ENCODE assay signal across 8 cellular contexts in the genomic region with DNA sequence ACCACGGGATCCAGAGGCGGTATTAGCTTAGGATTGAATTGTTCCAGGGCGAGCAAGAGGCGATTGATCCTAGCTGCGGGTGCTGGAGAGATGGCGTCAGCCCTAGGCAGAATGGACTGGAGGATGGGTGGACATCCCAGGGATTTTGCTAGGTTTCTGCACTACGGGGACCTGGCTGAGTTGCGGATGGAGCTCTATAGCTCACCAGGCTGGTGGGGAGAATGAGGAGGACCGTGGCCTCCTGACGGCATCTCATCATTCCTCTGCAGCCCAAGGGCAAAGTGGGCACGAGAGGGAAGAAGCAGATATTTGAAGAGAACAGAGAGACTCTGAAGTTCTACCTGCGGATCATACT. TPM values are rescaled to one million over a fixed set of nuclear protein-coding genes. Genes with fewer than 3 reads are reported as not detected.
A peak's percentile ranks its signal among the peaks of the same experiment; 100 is the strongest.
DNase-seq lines count a peak whose midpoint lies in the region; ATAC-seq and TF ChIP-seq lines count a peak whose summit lies in the region.

No MANE protein-coding gene starts in this region.

- H3K27ac ChIP-seq in HCT116 (ENCODE audit: low read depth, low read length) (peak overlapping the region; percentile 48), iPS DF 6.9 (ENCODE audit: low read length) (no peak overlapping the region), spleen (peak overlapping the region; percentile 61 to 93 (median 86))

- no peak for TF ChIP-seq RAD21 in HCT116 (IDR thresholded peaks at IDR 0.05; ENCODE audit: low read depth)

- DNase-seq in HCT116 (ENCODE audit: low read depth, low spot score): no peak
- no peak for DNase-seq in activated T-helper 1 cell treated with anti-CD3 and anti-CD28 coated beads, Interleukin-12 subunit alpha, Interleukin-12 subunit beta, Interleukin-2, Interleukin-4 antibody, amounts not matched to agents 30 ng/mL and 10 ng/mL and 1 ng/mL, durations not matched to agents 14 hours and 24 hours and 36 hours (ENCODE audit: low spot score)
- no peak for DNase-seq in iPS DF 6.9 (ENCODE audit: low read depth, low spot score)
- no peak for DNase-seq in spleen
- DNase-seq in SKM-1 (lab: John Stamatoyannopoulos, UW; ENCODE audit: unreplicated experiment): no peak
- DNase-seq in NCI-H1436 treated with DMSO at 0.1 percent for 48 hours (lab: John Stamatoyannopoulos, UW): no peak
- DNase-seq in inferior parietal cortex (ENCODE audit: extremely low spot score): no peak

- H3K27ac Mint-ChIP-seq in activated T-helper 1 cell treated with anti-CD3 and anti-CD28 coated beads, Interleukin-12 subunit alpha, Interleukin-12 subunit beta, Interleukin-2, Interleukin-4 antibody, amounts not matched to agents 30 ng/mL and 10 ng/mL and 1 ng/mL, durations not matched to agents 14 hours and 24 hours and 36 hours: peak overlapping the region; percentile 94

- H3K4me1 ChIP-seq in HCT116 (ENCODE audit: control insufficient read depth in 1 of 2, insufficient read depth in 2 of 2, low read length in 2 of 2) (peaks cover 6 to 18% of the 10 kb centered on the region in 2 experiments; a peak in 3 of 4 replicates), iPS DF 6.9 (ENCODE audit: control insufficient read depth, insufficient read depth, low read length) (no peaks in the 10 kb centered on the region; the same call in 1 of the 2 replicates), spleen (peaks cover 12 to 57% (median 32%) of the 10 kb centered on the region in 6 donors)

- no CpG with 5 or more reads among the region's 12 CpGs for WGBS in iPS DF 6.9 (ENCODE audit: insufficient coverage, insufficient read length)
- 14 to 18% (median 16%) methylated on average over 9 to 12 of the region's 12 CpGs for WGBS in spleen, 5 donors

- no peak for ATAC-seq in HCT116
- no peak for ATAC-seq in GM19351 (IDR thresholded peaks at IDR 0.05; ENCODE audit: unreplicated experiment)

- H3K36me3 ChIP-seq in HCT116 (ENCODE audit: control insufficient read depth in 1 of 2, insufficient read depth in 2 of 2, low read length in 2 of 2): peaks cover 18 to 36% of the 10 kb centered on the region in 2 experiments; a peak in 3 of 4 replicates
- H3K36me3 ChIP-seq in iPS DF 6.9 (ENCODE audit: control insufficient read depth, insufficient read depth, low read length): peaks cover 32% of the 10 kb centered on the region
- H3K36me3 ChIP-seq in spleen: peaks cover 5 to 53% (median 42%) of the 10 kb centered on the region in 6 donors

- peaks cover 18% of the 10 kb centered on the region for H3K79me2 ChIP-seq in HCT116 (ENCODE audit: insufficient read depth, low read length)

- TF ChIP-seq CTCF in HCT116 (IDR thresholded peaks at IDR 0.05 in 2 of 3, conservative IDR thresholded peaks at IDR 0.05 in 1 of 3; ENCODE audit: borderline replicate concordance in 1 of 3, insufficient read depth in 1 of 3, low read depth in 2 of 3, low read length in 2 of 3) (no peak), spleen (IDR thresholded peaks at IDR 0.05 in 8 of 11, conservative IDR thresholded peaks at IDR 0.05 in 3 of 11) (no peak)

- no peak for TF ChIP-seq POLR2A in HCT116 (IDR thresholded peaks at IDR 0.05; ENCODE audit: borderline replicate concordance, extremely low read depth, insufficient read depth, insufficient read length)
- TF ChIP-seq POLR2A in spleen (IDR thresholded peaks at IDR 0.05): no peak

- POLR2A ChIA-PET in HCT116 (lab: Charles Lee): interaction anchor here (0.8 to 1.6 kb wide), 8 partner anchors 9 to 57 kb away, joined by 3 to 13 read pairs (median 4); partner anchors contain the start of genes FHOD1 and NOL3

- peak overlapping the region; percentile 80 for H3K9ac ChIP-seq in HCT116 (ENCODE audit: low read length)

- CTCF ChIA-PET in HCT116 (lab: Charles Lee): interaction anchor here (1.0 to 2.5 kb wide), 5 partner anchors 9 to 254 kb away, joined by 3 to 10 read pairs (median 9); partner anchors contain the start of gene ATP6V0D1

- no TSS peak for BruUV-seq in HCT116 (replicated peaks; lab: Mats Ljungman, UMichigan)

- RAD21 ChIA-PET in HCT116 (lab: Charles Lee; ENCODE audit: low non-redundant PET in 1 of 2, low total read pairs in 2 of 2, uncharacterized antibody in 2 of 2, unreplicated experiment in 2 of 2): no interaction called here

- H3K4me3 Mint-ChIP-seq in activated T-helper 1 cell treated with anti-CD3 and anti-CD28 coated beads, Interleukin-12 subunit alpha, Interleukin-12 subunit beta, Interleukin-2, Interleukin-4 antibody, amounts not matched to agents 30 ng/mL and 10 ng/mL and 1 ng/mL, durations not matched to agents 14 hours and 24 hours and 36 hours: peak overlapping the region; percentile 98

- H3K36me3 Mint-ChIP-seq in activated T-helper 1 cell treated with anti-CD3 and anti-CD28 coated beads, Interleukin-12 subunit alpha, Interleukin-12 subunit beta, Interleukin-2, Interleukin-4 antibody, amounts not matched to agents 30 ng/mL and 10 ng/mL and 1 ng/mL, durations not matched to agents 14 hours and 24 hours and 36 hours (ENCODE audit: low read depth): peaks cover 27% of the 10 kb centered on the region

- no peaks in the 10 kb centered on the region for H3K9me3 ChIP-seq in HCT116 (ENCODE audit: control insufficient read depth in 1 of 2, insufficient read depth in 1 of 2, low read depth in 1 of 2, low read length in 2 of 2)
- no peaks in the 10 kb centered on the region for H3K9me3 ChIP-seq in iPS DF 6.9 (ENCODE audit: control insufficient read depth, insufficient read depth, low read length)
- H3K9me3 ChIP-seq in spleen: no peaks in the 10 kb centered on the region

- H3K9me3 Mint-ChIP-seq in activated T-helper 1 cell treated with anti-CD3 and anti-CD28 coated beads, Interleukin-12 subunit alpha, Interleukin-12 subunit beta, Interleukin-2, Interleukin-4 antibody, amounts not matched to agents 30 ng/mL and 10 ng/mL and 1 ng/mL, durations not matched to agents 14 hours and 24 hours and 36 hours: no peaks in the 10 kb centered on the region

- H3K4me3 ChIP-seq in HCT116 (replicated peaks in 1 of 2; ENCODE audit: low read depth in 1 of 2, low read length in 2 of 2): peak overlapping the region; percentile 80 to 88
- H3K4me3 ChIP-seq in iPS DF 6.9 (ENCODE audit: low read length): peak overlapping the region; percentile 69
- H3K4me3 ChIP-seq in spleen: peak overlapping the region; percentile 82 to 99 (median 98)

- no peaks in the 10 kb centered on the region for H3K27me3 ChIP-seq in HCT116 (ENCODE audit: insufficient read depth, low read length)
- H3K27me3 ChIP-seq in iPS DF 6.9 (ENCODE audit: control insufficient read depth, insufficient read depth, low read length): no peaks in the 10 kb centered on the region
- H3K27me3 ChIP-seq in spleen (replicated peaks in 1 of 7): no peaks in the 10 kb centered on the region

- no peak overlapping the region for H2AFZ ChIP-seq in HCT116 (ENCODE audit: low read depth, low read length, poor library complexity, severe bottlenecking)

- no peaks in the 10 kb centered on the region for H4K20me1 ChIP-seq in HCT116 (ENCODE audit: insufficient read depth)

- H3K9me2 ChIP-seq in HCT116 (ENCODE audit: insufficient read depth): no peaks in the 10 kb centered on the region

- intact Hi-C loops in HCT116 (cut with micrococcal nuclease) (no loop called here), spleen (cut with DNase I; ENCODE audit: low total_unique reads) (no loop called here)
- intact Hi-C loops in activated T-helper 1 cell treated with anti-CD3 and anti-CD28 coated beads, Interleukin-12 subunit alpha, Interleukin-12 subunit beta, Interleukin-2, Interleukin-4 antibody, amounts not matched to agents 30 ng/mL and 10 ng/mL and 1 ng/mL, durations not matched to agents 14 hours and 24 hours and 36 hours (cut with micrococcal nuclease): loop anchor here (1.0 to 5.0 kb wide), 5 partner anchors 17 to 435 kb away; partner anchors contain the start of genes ACD, ATP6V0D1, MATCAP1 and PARD6A

- no peaks in the 10 kb centered on the region for H3K27me3 Mint-ChIP-seq in activated T-helper 1 cell treated with anti-CD3 and anti-CD28 coated beads, Interleukin-12 subunit alpha, Interleukin-12 subunit beta, Interleukin-2, Interleukin-4 antibody, amounts not matched to agents 30 ng/mL and 10 ng/mL and 1 ng/mL, durations not matched to agents 14 hours and 24 hours and 36 hours (ENCODE audit: insufficient read depth)

- H3K4me2 ChIP-seq in HCT116 (ENCODE audit: low read length): peak overlapping the region; percentile 88

- H3K4me1 Mint-ChIP-seq in activated T-helper 1 cell treated with anti-CD3 and anti-CD28 coated beads, Interleukin-12 subunit alpha, Interleukin-12 subunit beta, Interleukin-2, Interleukin-4 antibody, amounts not matched to agents 30 ng/mL and 10 ng/mL and 1 ng/mL, durations not matched to agents 14 hours and 24 hours and 36 hours (ENCODE audit: low read depth): peaks cover 43% of the 10 kb centered on the region

RNA-seq across cellular contexts. Expression of gene TMEM208, which starts 0.6 kb away (rescaled TPM):
- total RNA-seq in HCT116 (2021; ENCODE audit: unreplicated experiment) (36.1 TPM), spleen (10 to 100 TPM; 28.1 to 39.0 (median 29.3) TPM)
- 40.8 and 44.3 TPM in 2 replicates for polyA plus RNA-seq in HCT116 (2012)
- total RNA-seq in activated T-helper 1 cell treated with anti-CD3 and anti-CD28 coated beads, Interleukin-12 subunit alpha, Interleukin-12 subunit beta, Interleukin-2, Interleukin-4 antibody, amounts not matched to agents 30 ng/mL and 10 ng/mL and 1 ng/mL, durations not matched to agents 14 hours and 24 hours and 36 hours: 68.5 and 72.4 TPM in 2 replicates
- 10 to 100 TPM; 54.5 to 68.7 (median 65.9) TPM for polyA plus RNA-seq in spleen

RNA-seq across cellular contexts. Expression of gene FHOD1, which starts 19.7 kb away (rescaled TPM):
- total RNA-seq in HCT116 (2021; ENCODE audit: unreplicated experiment): 69.2 TPM
- 46.5 and 50.2 TPM in 2 replicates for polyA plus RNA-seq in HCT116 (2012)
- total RNA-seq in activated T-helper 1 cell treated with anti-CD3 and anti-CD28 coated beads, Interleukin-12 subunit alpha, Interleukin-12 subunit beta, Interleukin-2, Interleukin-4 antibody, amounts not matched to agents 30 ng/mL and 10 ng/mL and 1 ng/mL, durations not matched to agents 14 hours and 24 hours and 36 hours: 116 and 119 TPM in 2 replicates
- 100 to 1,000 TPM in 6 of 7 donors, 10 to 100 TPM in 1; 97.3 to 304 (median 145) TPM for total RNA-seq in spleen
- 100 to 1,000 TPM in 2 of 3 donors, 10 to 100 TPM in 1; 45.6 to 193 (median 149) TPM for polyA plus RNA-seq in spleen

RNA-seq across cellular contexts. Expression of gene SLC9A5, which starts 21.2 kb away (rescaled TPM):
- 5.6 TPM for total RNA-seq in HCT116 (2021; ENCODE audit: unreplicated experiment)
- polyA plus RNA-seq in HCT116 (2012): 5.4 and 6.7 TPM in 2 replicates
- total RNA-seq in activated T-helper 1 cell treated with anti-CD3 and anti-CD28 coated beads, Interleukin-12 subunit alpha, Interleukin-12 subunit beta, Interleukin-2, Interleukin-4 antibody, amounts not matched to agents 30 ng/mL and 10 ng/mL and 1 ng/mL, durations not matched to agents 14 hours and 24 hours and 36 hours: 5.1 TPM in 2 replicates
- total RNA-seq in spleen: 10 to 100 TPM in 5 of 7 donors, 1 to 10 TPM in 2; 8.1 to 26.8 (median 13.5) TPM
- polyA plus RNA-seq in spleen: 10 to 100 TPM in 2 of 3 donors, 1 to 10 TPM in 1; 6.0 to 34.1 (median 33.6) TPM

RNA-seq across cellular contexts. Expression of gene ELMO3, which starts 28.6 kb away (rescaled TPM):
- total RNA-seq in HCT116 (2021; ENCODE audit: unreplicated experiment) (45.8 TPM), spleen (1 to 10 TPM; 2.8 to 4.7 (median 4.0) TPM)
- polyA plus RNA-seq in HCT116 (2012): 53.4 and 60.6 TPM in 2 replicates
- total RNA-seq in activated T-helper 1 cell treated with anti-CD3 and anti-CD28 coated beads, Interleukin-12 subunit alpha, Interleukin-12 subunit beta, Interleukin-2, Interleukin-4 antibody, amounts not matched to agents 30 ng/mL and 10 ng/mL and 1 ng/mL, durations not matched to agents 14 hours and 24 hours and 36 hours: 8.5 and 9.0 TPM in 2 replicates
- polyA plus RNA-seq in spleen: 1 to 10 TPM; 4.2 to 8.7 (median 7.0) TPM

RNA-seq across cellular contexts. Expression of gene E2F4, which starts 35.6 kb away (rescaled TPM):
- 114 TPM for total RNA-seq in HCT116 (2021; ENCODE audit: unreplicated experiment)
- polyA plus RNA-seq in HCT116 (2012): 92.8 and 99.8 TPM in 2 replicates
- total RNA-seq in activated T-helper 1 cell treated with anti-CD3 and anti-CD28 coated beads, Interleukin-12 subunit alpha, Interleukin-12 subunit beta, Interleukin-2, Interleukin-4 antibody, amounts not matched to agents 30 ng/mL and 10 ng/mL and 1 ng/mL, durations not matched to agents 14 hours and 24 hours and 36 hours: 174 and 181 TPM in 2 replicates
- total RNA-seq in spleen: 100 to 1,000 TPM in 3 of 7 donors, 10 to 100 TPM in 4; 68.0 to 134 (median 80.1) TPM
- polyA plus RNA-seq in spleen: 10 to 100 TPM; 40.8 to 68.3 (median 47.8) TPM
